1 cellular context compared by ENCODE assay signal in the genomic region with DNA sequence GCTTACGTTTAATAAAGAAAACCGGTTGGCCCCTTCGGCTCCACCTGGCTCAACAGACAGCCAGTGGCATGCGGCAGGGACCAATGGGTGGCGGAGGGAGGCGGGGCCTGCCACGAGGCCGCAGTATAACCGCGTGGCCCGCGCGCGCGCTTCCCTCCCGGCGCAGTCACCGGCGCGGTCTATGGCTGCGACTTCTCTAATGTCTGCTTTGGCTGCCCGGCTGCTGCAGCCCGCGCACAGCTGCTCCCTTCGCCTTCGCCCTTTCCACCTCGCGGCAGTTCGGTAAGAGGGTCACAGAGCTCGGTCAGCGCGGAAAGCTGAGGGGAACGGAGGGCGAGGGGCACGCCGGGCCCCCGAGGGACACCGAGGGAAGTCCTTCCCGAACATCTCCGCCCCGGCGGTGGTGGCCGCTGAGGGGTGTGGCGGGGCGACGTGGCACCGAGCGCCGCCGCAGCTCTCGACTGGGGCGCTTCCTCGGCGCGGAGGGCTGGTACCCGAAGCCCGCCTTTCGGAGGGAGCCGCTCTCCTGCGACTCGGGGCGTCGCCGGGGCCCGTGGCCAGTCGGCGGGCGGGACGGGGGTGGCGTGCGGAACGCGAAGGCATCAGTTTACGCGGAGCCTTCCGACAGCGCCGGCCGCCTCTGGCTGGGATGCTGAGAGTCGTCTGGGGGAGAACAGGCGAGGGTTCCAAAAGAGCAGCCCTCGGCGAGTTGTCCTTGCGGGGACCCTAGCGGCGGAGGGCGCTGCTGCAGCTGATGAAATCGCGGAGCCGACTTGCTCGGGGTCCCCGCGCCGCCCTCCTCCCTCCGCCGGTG.
A peak's percentile ranks its signal among the peaks of the same experiment; 100 is the strongest.
TF ChIP-seq lines count a peak whose summit lies in the region.

A gene (plus strand): TSS at position 155 of the 814 bp plus-strand sequence. CDS start 27 bp downstream, at position 182.

TF ChIP-seq in HepG2, 621 proteins besides CTCF, POLR2A, EP300 and RAD21 (continued from another document and continues in another):
- TF ChIP-seq, protein P1, sequence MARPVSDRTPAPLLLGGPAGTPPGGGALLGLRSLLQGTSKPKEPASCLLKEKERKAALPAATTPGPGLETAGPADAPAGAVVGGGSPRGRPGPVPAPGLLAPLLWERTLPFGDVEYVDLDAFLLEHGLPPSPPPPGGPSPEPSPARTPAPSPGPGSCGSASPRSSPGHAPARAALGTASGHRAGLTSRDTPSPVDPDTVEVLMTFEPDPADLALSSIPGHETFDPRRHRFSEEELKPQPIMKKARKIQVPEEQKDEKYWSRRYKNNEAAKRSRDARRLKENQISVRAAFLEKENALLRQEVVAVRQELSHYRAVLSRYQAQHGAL (CRISPR knock-in tag; IDR thresholded peaks at IDR 0.05; ENCODE audit: not compliant biosample characterization), result no peak
- TF ChIP-seq, protein P2, sequence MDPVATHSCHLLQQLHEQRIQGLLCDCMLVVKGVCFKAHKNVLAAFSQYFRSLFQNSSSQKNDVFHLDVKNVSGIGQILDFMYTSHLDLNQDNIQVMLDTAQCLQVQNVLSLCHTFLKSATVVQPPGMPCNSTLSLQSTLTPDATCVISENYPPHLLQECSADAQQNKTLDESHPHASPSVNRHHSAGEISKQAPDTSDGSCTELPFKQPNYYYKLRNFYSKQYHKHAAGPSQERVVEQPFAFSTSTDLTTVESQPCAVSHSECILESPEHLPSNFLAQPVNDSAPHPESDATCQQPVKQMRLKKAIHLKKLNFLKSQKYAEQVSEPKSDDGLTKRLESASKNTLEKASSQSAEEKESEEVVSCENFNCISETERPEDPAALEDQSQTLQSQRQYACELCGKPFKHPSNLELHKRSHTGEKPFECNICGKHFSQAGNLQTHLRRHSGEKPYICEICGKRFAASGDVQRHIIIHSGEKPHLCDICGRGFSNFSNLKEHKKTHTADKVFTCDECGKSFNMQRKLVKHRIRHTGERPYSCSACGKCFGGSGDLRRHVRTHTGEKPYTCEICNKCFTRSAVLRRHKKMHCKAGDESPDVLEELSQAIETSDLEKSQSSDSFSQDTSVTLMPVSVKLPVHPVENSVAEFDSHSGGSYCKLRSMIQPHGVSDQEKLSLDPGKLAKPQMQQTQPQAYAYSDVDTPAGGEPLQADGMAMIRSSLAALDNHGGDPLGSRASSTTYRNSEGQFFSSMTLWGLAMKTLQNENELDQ (CRISPR knock-in tag; IDR thresholded peaks at IDR 0.05; ENCODE audit: borderline replicate concordance), result no peak
- TF ChIP-seq ZNF83 (CRISPR knock-in tag; IDR thresholded peaks at IDR 0.05; ENCODE audit: borderline replicate concordance), result peak; percentile 91; the same call in 1 of the 2 replicates
- TF ChIP-seq HDAC6 (IDR thresholded peaks at IDR 0.05; ENCODE audit: low read depth, low read length), result no peak; the same call in 1 of the 2 replicates
- no peak for TF ChIP-seq ZNF282 (IDR thresholded peaks at IDR 0.05; ENCODE audit: partially characterized antibody)
- peak; percentile 46 for TF ChIP-seq KLF6 (CRISPR knock-in tag; IDR thresholded peaks at IDR 0.05)
- TF ChIP-seq, protein P3, sequence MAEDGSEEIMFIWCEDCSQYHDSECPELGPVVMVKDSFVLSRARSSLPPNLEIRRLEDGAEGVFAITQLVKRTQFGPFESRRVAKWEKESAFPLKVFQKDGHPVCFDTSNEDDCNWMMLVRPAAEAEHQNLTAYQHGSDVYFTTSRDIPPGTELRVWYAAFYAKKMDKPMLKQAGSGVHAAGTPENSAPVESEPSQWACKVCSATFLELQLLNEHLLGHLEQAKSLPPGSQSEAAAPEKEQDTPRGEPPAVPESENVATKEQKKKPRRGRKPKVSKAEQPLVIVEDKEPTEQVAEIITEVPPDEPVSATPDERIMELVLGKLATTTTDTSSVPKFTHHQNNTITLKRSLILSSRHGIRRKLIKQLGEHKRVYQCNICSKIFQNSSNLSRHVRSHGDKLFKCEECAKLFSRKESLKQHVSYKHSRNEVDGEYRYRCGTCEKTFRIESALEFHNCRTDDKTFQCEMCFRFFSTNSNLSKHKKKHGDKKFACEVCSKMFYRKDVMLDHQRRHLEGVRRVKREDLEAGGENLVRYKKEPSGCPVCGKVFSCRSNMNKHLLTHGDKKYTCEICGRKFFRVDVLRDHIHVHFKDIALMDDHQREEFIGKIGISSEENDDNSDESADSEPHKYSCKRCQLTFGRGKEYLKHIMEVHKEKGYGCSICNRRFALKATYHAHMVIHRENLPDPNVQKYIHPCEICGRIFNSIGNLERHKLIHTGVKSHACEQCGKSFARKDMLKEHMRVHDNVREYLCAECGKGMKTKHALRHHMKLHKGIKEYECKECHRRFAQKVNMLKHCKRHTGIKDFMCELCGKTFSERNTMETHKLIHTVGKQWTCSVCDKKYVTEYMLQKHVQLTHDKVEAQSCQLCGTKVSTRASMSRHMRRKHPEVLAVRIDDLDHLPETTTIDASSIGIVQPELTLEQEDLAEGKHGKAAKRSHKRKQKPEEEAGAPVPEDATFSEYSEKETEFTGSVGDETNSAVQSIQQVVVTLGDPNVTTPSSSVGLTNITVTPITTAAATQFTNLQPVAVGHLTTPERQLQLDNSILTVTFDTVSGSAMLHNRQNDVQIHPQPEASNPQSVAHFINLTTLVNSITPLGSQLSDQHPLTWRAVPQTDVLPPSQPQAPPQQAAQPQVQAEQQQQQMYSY (CRISPR knock-in tag; IDR thresholded peaks at IDR 0.05), result peak; percentile 47; the same call in 1 of the 2 replicates
- 0 out of 2 replicates have a peak, but pooled peaks have one; percentile 6 for TF ChIP-seq TBX3 (IDR thresholded peaks at IDR 0.05; ENCODE audit: borderline replicate concordance)
- TF ChIP-seq MAZ (IDR thresholded peaks at IDR 0.05; ENCODE audit: borderline replicate concordance, low read depth, low read length), result peak; percentile 77; the same call in 1 of the 2 replicates
- peak; percentile 91 for TF ChIP-seq MAZ (CRISPR knock-in tag; IDR thresholded peaks at IDR 0.05; ENCODE audit: low read depth)
- TF ChIP-seq SUZ12 (IDR thresholded peaks at IDR 0.05; ENCODE audit: low read depth, low read length), result no peak; the same call in 1 of the 2 replicates
- TF ChIP-seq CBX5 (CRISPR knock-in tag; IDR thresholded peaks at IDR 0.05; ENCODE audit: borderline replicate concordance), result 0 out of 2 replicates have a peak, but pooled peaks have one; percentile 29
- TF ChIP-seq ZNF501 (CRISPR knock-in tag; IDR thresholded peaks at IDR 0.05), result peak; percentile 95
- no peak; the same call in 1 of the 2 replicates for TF ChIP-seq ZBTB21 (CRISPR knock-in tag; IDR thresholded peaks at IDR 0.05)
- TF ChIP-seq SALL1 (CRISPR knock-in tag; IDR thresholded peaks at IDR 0.05), result peak; percentile 85
- TF ChIP-seq CCDC6 (CRISPR knock-in tag; IDR thresholded peaks at IDR 0.05), result peak; percentile 97
- TF ChIP-seq, protein P4, sequence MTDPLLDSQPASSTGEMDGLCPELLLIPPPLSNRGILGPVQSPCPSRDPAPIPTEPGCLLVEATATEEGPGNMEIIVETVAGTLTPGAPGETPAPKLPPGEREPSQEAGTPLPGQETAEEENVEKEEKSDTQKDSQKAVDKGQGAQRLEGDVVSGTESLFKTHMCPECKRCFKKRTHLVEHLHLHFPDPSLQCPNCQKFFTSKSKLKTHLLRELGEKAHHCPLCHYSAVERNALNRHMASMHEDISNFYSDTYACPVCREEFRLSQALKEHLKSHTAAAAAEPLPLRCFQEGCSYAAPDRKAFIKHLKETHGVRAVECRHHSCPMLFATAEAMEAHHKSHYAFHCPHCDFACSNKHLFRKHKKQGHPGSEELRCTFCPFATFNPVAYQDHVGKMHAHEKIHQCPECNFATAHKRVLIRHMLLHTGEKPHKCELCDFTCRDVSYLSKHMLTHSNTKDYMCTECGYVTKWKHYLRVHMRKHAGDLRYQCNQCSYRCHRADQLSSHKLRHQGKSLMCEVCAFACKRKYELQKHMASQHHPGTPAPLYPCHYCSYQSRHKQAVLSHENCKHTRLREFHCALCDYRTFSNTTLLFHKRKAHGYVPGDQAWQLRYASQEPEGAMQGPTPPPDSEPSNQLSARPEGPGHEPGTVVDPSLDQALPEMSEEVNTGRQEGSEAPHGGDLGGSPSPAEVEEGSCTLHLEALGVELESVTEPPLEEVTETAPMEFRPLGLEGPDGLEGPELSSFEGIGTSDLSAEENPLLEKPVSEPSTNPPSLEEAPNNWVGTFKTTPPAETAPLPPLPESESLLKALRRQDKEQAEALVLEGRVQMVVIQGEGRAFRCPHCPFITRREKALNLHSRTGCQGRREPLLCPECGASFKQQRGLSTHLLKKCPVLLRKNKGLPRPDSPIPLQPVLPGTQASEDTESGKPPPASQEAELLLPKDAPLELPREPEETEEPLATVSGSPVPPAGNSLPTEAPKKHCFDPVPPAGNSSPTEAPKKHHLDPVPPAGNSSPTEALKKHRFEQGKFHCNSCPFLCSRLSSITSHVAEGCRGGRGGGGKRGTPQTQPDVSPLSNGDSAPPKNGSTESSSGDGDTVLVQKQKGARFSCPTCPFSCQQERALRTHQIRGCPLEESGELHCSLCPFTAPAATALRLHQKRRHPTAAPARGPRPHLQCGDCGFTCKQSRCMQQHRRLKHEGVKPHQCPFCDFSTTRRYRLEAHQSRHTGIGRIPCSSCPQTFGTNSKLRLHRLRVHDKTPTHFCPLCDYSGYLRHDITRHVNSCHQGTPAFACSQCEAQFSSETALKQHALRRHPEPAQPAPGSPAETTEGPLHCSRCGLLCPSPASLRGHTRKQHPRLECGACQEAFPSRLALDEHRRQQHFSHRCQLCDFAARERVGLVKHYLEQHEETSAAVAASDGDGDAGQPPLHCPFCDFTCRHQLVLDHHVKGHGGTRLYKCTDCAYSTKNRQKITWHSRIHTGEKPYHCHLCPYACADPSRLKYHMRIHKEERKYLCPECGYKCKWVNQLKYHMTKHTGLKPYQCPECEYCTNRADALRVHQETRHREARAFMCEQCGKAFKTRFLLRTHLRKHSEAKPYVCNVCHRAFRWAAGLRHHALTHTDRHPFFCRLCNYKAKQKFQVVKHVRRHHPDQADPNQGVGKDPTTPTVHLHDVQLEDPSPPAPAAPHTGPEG (CRISPR knock-in tag; IDR thresholded peaks at IDR 0.05), result peak; percentile 84
- peak; percentile 74; the same call in 1 of the 2 replicates for TF ChIP-seq CEBPB (IDR thresholded peaks at IDR 0.05; ENCODE audit: borderline replicate concordance, low read depth, low read length)
- TF ChIP-seq SNAPC2 (CRISPR knock-in tag; IDR thresholded peaks at IDR 0.05), result peak; percentile 86; the same call in 1 of the 2 replicates
- no peak for TF ChIP-seq CBX2 (IDR thresholded peaks at IDR 0.05; ENCODE audit: low read depth, low read length)
- TF ChIP-seq CBX2 (CRISPR knock-in tag; IDR thresholded peaks at IDR 0.05; ENCODE audit: low read depth), result no peak
- TF ChIP-seq PAF1 (CRISPR knock-in tag; IDR thresholded peaks at IDR 0.05), result no peak
- TF ChIP-seq, protein P5, sequence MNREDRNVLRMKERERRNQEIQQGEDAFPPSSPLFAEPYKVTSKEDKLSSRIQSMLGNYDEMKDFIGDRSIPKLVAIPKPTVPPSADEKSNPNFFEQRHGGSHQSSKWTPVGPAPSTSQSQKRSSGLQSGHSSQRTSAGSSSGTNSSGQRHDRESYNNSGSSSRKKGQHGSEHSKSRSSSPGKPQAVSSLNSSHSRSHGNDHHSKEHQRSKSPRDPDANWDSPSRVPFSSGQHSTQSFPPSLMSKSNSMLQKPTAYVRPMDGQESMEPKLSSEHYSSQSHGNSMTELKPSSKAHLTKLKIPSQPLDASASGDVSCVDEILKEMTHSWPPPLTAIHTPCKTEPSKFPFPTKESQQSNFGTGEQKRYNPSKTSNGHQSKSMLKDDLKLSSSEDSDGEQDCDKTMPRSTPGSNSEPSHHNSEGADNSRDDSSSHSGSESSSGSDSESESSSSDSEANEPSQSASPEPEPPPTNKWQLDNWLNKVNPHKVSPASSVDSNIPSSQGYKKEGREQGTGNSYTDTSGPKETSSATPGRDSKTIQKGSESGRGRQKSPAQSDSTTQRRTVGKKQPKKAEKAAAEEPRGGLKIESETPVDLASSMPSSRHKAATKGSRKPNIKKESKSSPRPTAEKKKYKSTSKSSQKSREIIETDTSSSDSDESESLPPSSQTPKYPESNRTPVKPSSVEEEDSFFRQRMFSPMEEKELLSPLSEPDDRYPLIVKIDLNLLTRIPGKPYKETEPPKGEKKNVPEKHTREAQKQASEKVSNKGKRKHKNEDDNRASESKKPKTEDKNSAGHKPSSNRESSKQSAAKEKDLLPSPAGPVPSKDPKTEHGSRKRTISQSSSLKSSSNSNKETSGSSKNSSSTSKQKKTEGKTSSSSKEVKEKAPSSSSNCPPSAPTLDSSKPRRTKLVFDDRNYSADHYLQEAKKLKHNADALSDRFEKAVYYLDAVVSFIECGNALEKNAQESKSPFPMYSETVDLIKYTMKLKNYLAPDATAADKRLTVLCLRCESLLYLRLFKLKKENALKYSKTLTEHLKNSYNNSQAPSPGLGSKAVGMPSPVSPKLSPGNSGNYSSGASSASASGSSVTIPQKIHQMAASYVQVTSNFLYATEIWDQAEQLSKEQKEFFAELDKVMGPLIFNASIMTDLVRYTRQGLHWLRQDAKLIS (CRISPR knock-in tag; IDR thresholded peaks at IDR 0.05), result peak; percentile 49
- peak; percentile 14; the same call in 1 of the 2 replicates for TF ChIP-seq ZNF3 (CRISPR knock-in tag; IDR thresholded peaks at IDR 0.05)
- peak; percentile 55 for TF ChIP-seq CBX1 (IDR thresholded peaks at IDR 0.05; ENCODE audit: low read depth)
- TF ChIP-seq ZKSCAN1 (IDR thresholded peaks at IDR 0.05; ENCODE audit: low read length), result no peak
- peak; percentile 95 for TF ChIP-seq ETV6 (CRISPR knock-in tag; conservative IDR thresholded peaks at IDR 0.05)
- peak; percentile 60 for TF ChIP-seq BCL6 (CRISPR knock-in tag; IDR thresholded peaks at IDR 0.05)
- TF ChIP-seq ZNF430 (CRISPR knock-in tag; IDR thresholded peaks at IDR 0.05), result peak; percentile 92; the same call in 1 of the 2 replicates
- TF ChIP-seq, protein P6, sequence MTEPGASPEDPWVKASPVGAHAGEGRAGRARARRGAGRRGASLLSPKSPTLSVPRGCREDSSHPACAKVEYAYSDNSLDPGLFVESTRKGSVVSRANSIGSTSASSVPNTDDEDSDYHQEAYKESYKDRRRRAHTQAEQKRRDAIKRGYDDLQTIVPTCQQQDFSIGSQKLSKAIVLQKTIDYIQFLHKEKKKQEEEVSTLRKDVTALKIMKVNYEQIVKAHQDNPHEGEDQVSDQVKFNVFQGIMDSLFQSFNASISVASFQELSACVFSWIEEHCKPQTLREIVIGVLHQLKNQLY (CRISPR knock-in tag; IDR thresholded peaks at IDR 0.05), result 0 out of 2 replicates have a peak, but pooled peaks have one; percentile 19
- TF ChIP-seq, protein P7, sequence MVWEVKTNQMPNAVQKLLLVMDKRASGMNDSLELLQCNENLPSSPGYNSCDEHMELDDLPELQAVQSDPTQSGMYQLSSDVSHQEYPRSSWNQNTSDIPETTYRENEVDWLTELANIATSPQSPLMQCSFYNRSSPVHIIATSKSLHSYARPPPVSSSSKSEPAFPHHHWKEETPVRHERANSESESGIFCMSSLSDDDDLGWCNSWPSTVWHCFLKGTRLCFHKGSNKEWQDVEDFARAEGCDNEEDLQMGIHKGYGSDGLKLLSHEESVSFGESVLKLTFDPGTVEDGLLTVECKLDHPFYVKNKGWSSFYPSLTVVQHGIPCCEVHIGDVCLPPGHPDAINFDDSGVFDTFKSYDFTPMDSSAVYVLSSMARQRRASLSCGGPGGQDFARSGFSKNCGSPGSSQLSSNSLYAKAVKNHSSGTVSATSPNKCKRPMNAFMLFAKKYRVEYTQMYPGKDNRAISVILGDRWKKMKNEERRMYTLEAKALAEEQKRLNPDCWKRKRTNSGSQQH (CRISPR knock-in tag; IDR thresholded peaks at IDR 0.05; ENCODE audit: low read depth), result peak; percentile 90
- TF ChIP-seq ZNF841 (CRISPR knock-in tag; IDR thresholded peaks at IDR 0.05; ENCODE audit: borderline replicate concordance), result peak; percentile 91; the same call in 1 of the 2 replicates
- peak; percentile 96; the same call in 1 of the 2 replicates for TF ChIP-seq KDM5B (CRISPR knock-in tag; IDR thresholded peaks at IDR 0.05; ENCODE audit: borderline replicate concordance)
